ENCODE assay signal across 10 cellular contexts in the genomic region with DNA sequence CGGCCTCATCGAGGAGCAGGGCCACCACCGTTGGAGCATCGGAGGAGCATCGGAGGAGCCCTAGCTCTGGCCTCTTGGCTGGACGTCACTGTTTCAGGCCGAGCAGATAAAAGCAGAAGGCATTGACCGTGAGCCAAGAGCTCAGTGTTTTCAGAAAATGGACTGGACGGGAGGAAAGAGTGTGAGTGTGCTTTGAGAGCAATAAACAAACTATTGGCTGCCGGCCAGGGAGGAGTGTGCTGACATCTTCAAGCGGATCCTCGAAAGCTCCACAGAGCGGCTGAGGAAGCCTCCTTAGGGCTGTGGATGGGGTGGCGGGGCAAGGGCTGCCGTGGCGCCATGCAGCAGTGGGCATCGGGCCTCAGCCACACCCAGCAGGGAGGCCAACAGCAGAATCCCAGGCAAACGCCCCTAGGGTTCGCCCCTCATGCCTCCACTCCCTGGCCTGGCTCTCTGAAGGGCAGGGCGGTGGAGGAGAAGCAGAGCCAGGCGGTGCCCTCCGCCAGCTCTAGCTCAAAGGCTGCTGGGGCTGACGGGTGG.
DNase-seq lines count a peak whose midpoint lies in the region; ATAC-seq and TF ChIP-seq lines count a peak whose summit lies in the region.
"Had no signal": no experiment of that assay in that cellular context is flagged by ENCODE, and none has a peak within 500 bp of the region (broad histone marks: within the 10 kb centered on the region; RNA-seq: fewer than 3 reads in every experiment).

No MANE protein-coding gene starts in this region.

- no peak for ATAC-seq in GM21576 (IDR thresholded peaks at IDR 0.05; ENCODE audit: unreplicated experiment)

- no peak overlapping the region for H3K27ac ChIP-seq in coronary artery

- H3K4me3 ChIP-seq in coronary artery: no peak overlapping the region

- DNase-seq in EH (ENCODE audit: low read depth): peak; percentile 76
- DNase-seq in NCI-H510A treated with DMSO at 0.1 percent for 48 hours (lab: John Stamatoyannopoulos, UW): peak; percentile 50
- peak; percentile 33 for DNase-seq in coronary artery (ENCODE audit: low spot score)
- DNase-seq in non-pigmented ciliary epithelial cell (ENCODE audit: low read depth): peak; percentile 15
- DNase-seq in HK-2 (ENCODE audit: unreplicated experiment): no peak
- no peak for DNase-seq in KBM-7
- no peak for DNase-seq in stimulated activated CD8-positive, alpha-beta memory T cell treated with anti-CD3 and anti-CD28 coated beads, Interleukin-4, amount 100 ng/mL, for 48 hours
- DNase-seq: effector CD4-positive, alpha-beta T cell; stimulated activated CD4-positive, alpha-beta T cell treated with anti-CD3 and anti-CD28 coated beads, Interleukin-4, amount 100 ng/mL, for 4 hours had no signal

- TF ChIP-seq CTCF in coronary artery (IDR thresholded peaks at IDR 0.05): no peak

- in situ Hi-C loops in KBM-7 (cut with MboI; ENCODE audit: low pct_unique_long_range_greater_than_20kb, low sequenced_read_pairs): no loop called here

Comparison
In these comparisons a context has a peak if more than half of its experiments do, and no peak if none do; other contexts are left out.
1. DNase-seq: peak in EH (single experiment), NCI-H510A treated with DMSO at 0.1 percent for 48 hours (single experiment), coronary artery (single experiment) and non-pigmented ciliary epithelial cell (single experiment); none in HK-2 (single experiment), KBM-7 (single experiment) and stimulated activated CD8-positive, alpha-beta memory T cell treated with anti-CD3 and anti-CD28 coated beads, Interleukin-4, amount 100 ng/mL, for 48 hours (single experiment).